Comparison of ENCODE assay signal across 11 cellular contexts in genomic region chr1:198161718-198162090, GRCh38. TPM values are rescaled to one million over a fixed set of nuclear protein-coding genes. Genes with fewer than 3 reads are reported as not detected.
A peak's percentile ranks its signal among the peaks of the same experiment; 100 is the strongest.
DNase-seq lines count a peak whose midpoint lies in the region; ATAC-seq, FAIRE-seq and TF ChIP-seq lines count a peak whose summit lies in the region.
"Had no signal": no experiment of that assay in that cellular context is flagged by ENCODE, and none has a peak within 500 bp of the region (broad histone marks: within the 10 kb centered on the region; RNA-seq: fewer than 3 reads in every experiment).

No MANE protein-coding gene starts in this region.

- H2AFZ ChIP-seq in osteoblast (ENCODE audit: low read length), result no peak overlapping the region

- 94 to 95% methylated on average over 2 of the region's 2 CpGs for WGBS in pancreas, 2 donors

- ATAC-seq in activated CD4-positive, CD25-positive, alpha-beta regulatory T cell treated with anti-CD3 and anti-CD28 coated beads, Interleukin-2, amount 50 U/mL, for 24 hours, result peak; percentile 2 to 7
- ATAC-seq in HG02610 (IDR thresholded peaks at IDR 0.05; ENCODE audit: unreplicated experiment), result peak; percentile 14
- no peak for ATAC-seq in pancreas

- H3K27ac ChIP-seq in osteoblast (ENCODE audit: low read depth, low read length) (no peak overlapping the region), caudate nucleus (ENCODE audit: low read depth, low read length) (no peak overlapping the region), pancreas (peak overlapping the region in 2 of 4 donors; percentile 20 to 21), A673 (ENCODE audit: low read depth, low read length, poor library complexity, severe bottlenecking) (no peak overlapping the region)
- H3K27ac ChIP-seq: prostate gland had no signal

- no peak overlapping the region for H3K4me3 ChIP-seq in osteoblast (ENCODE audit: insufficient read depth, low read length)
- H3K4me3 ChIP-seq in pancreas, result no peak overlapping the region
- H3K4me3 ChIP-seq in A673 (ENCODE audit: low read depth, low read length, poor library complexity, severe bottlenecking), result no peak overlapping the region
- H3K4me3 ChIP-seq: prostate gland, tibial nerve had no signal

- peaks cover 4% of the 10 kb centered on the region for H3K27me3 Mint-ChIP-seq in brain

- H3K4me2 ChIP-seq in osteoblast (ENCODE audit: insufficient read depth, low read length), result peak overlapping the region; percentile 88

- peaks cover 100% of the 10 kb centered on the region for H3K79me2 ChIP-seq in osteoblast (ENCODE audit: insufficient read depth, low read length)

- CTCF ChIA-PET in A673 (lab: Charles Lee), result no interaction called here

- no peak for DNase-seq in activated CD4-positive, CD25-positive, alpha-beta regulatory T cell (lab: John Stamatoyannopoulos, UW)
- DNase-seq in osteoblast (ENCODE audit: insufficient read length, low spot score, missing footprints) (no peak), caudate nucleus (lab: John Stamatoyannopoulos, UW) (no peak), pancreas (no peak), A673 (ENCODE audit: low spot score) (no peak)

- H3K4me1 ChIP-seq in osteoblast (ENCODE audit: insufficient read depth, low read length) (peaks cover 27% of the 10 kb centered on the region), pancreas (peaks cover 10 to 32% (median 27%) of the 10 kb centered on the region in 3 donors), A673 (ENCODE audit: insufficient read depth, low read length, poor library complexity, severe bottlenecking) (peaks cover 26% of the 10 kb centered on the region)

- intact Hi-C loops in pancreas (cut with DNase I) (no loop called here), A673 (cut with micrococcal nuclease; ENCODE audit: unreplicated experiment) (no loop called here)

- peak overlapping the region in 3 of 5 experiments; percentile 41 to 73 (median 44) for H3K4me3 Mint-ChIP-seq in brain

- H3K36me3 Mint-ChIP-seq in brain, result no peaks in the 10 kb centered on the region

- BruUV-seq in A673 (replicated peaks; lab: Mats Ljungman, UMichigan), result no TSS peak

- H3K36me3 ChIP-seq in osteoblast (ENCODE audit: insufficient read depth, low read length) (peaks cover 21% of the 10 kb centered on the region), pancreas (no peaks in the 10 kb centered on the region), A673 (ENCODE audit: insufficient read depth, low read length, poor library complexity, severe bottlenecking) (no peaks in the 10 kb centered on the region)
- H3K36me3 ChIP-seq: prostate gland, tibial nerve had no signal

- H3K9me3 Mint-ChIP-seq in brain, result peaks cover 0 to 3% (median 0%) of the 10 kb centered on the region in 5 experiments

- no peak for FAIRE-seq in pancreas (lab: Jason Lieb, UNC)
- FAIRE-seq: bronchial epithelial cell had no signal

- peak overlapping the region in 3 of 5 experiments; percentile 24 to 98 (median 80) for H3K27ac Mint-ChIP-seq in brain

- H4K20me1 ChIP-seq in osteoblast (ENCODE audit: insufficient read depth, low read length), result peaks cover 74% of the 10 kb centered on the region

- TF ChIP-seq CTCF in brain (conservative IDR thresholded peaks at IDR 0.05) (no peak), osteoblast (IDR thresholded peaks at IDR 0.05; ENCODE audit: extremely low read depth, low read depth, low read length) (no peak), pancreas (IDR thresholded peaks at IDR 0.05) (no peak), A673 (conservative IDR thresholded peaks at IDR 0.05; ENCODE audit: low read depth, low read length) (no peak)

- POLR2A ChIA-PET in A673 (lab: Charles Lee; ENCODE audit: low non-redundant PET), result no interaction called here

- peaks cover 49% of the 10 kb centered on the region for H3K4me1 Mint-ChIP-seq in brain

- H3K27me3 ChIP-seq in osteoblast (ENCODE audit: insufficient read depth, low read length), result no peaks in the 10 kb centered on the region
- no peaks in the 10 kb centered on the region for H3K27me3 ChIP-seq in pancreas
- no peaks in the 10 kb centered on the region for H3K27me3 ChIP-seq in A673 (replicated peaks; ENCODE audit: insufficient read depth, low read depth, low read length, poor library complexity)
- H3K27me3 ChIP-seq: tibial nerve had no signal

- H3K9me3 ChIP-seq in osteoblast (ENCODE audit: low read depth, low read length), result no peaks in the 10 kb centered on the region
- H3K9me3 ChIP-seq in pancreas, result no peaks in the 10 kb centered on the region
- no peaks in the 10 kb centered on the region for H3K9me3 ChIP-seq in A673 (ENCODE audit: low read depth, low read length, poor library complexity, severe bottlenecking)
- H3K9me3 ChIP-seq: prostate gland, tibial nerve had no signal

RNA-seq across cellular contexts. Expression of gene NEK7, which starts 4.9 kb away (rescaled TPM):
- polyA plus RNA-seq in brain (ENCODE audit: insufficient read depth, low read depth, low replicate concordance), result 5.5 TPM
- 376 and 377 TPM in 2 replicates for total RNA-seq in osteoblast
- 10 to 100 TPM; 20.3 to 36.3 (median 23.0) TPM for total RNA-seq in pancreas
- polyA plus RNA-seq in pancreas, result 10 to 100 TPM in 1 of 2 donors, 1 to 10 TPM in 1; 8.0 to 13.4 TPM
- total RNA-seq in A673 (2021), result 16.0 and 18.6 TPM in 2 replicates

Comparison
In these comparisons a context has a peak if more than half of its experiments do, and no peak if none do; other contexts are left out.
1. ATAC-seq: peak in activated CD4-positive, CD25-positive, alpha-beta regulatory T cell treated with anti-CD3 and anti-CD28 coated beads, Interleukin-2, amount 50 U/mL, for 24 hours (2 of 2) and HG02610 (single experiment); none in pancreas (0 of 4).
2. RNA of gene NEK7, which starts 4.9 kb away (total RNA-seq): 376 to 377 TPM in osteoblast; 20.3 to 36.3 TPM in pancreas and 16.0 to 18.6 TPM in A673; every median in the first group is over 10 times any median in the second.